In the genomic region with DNA sequence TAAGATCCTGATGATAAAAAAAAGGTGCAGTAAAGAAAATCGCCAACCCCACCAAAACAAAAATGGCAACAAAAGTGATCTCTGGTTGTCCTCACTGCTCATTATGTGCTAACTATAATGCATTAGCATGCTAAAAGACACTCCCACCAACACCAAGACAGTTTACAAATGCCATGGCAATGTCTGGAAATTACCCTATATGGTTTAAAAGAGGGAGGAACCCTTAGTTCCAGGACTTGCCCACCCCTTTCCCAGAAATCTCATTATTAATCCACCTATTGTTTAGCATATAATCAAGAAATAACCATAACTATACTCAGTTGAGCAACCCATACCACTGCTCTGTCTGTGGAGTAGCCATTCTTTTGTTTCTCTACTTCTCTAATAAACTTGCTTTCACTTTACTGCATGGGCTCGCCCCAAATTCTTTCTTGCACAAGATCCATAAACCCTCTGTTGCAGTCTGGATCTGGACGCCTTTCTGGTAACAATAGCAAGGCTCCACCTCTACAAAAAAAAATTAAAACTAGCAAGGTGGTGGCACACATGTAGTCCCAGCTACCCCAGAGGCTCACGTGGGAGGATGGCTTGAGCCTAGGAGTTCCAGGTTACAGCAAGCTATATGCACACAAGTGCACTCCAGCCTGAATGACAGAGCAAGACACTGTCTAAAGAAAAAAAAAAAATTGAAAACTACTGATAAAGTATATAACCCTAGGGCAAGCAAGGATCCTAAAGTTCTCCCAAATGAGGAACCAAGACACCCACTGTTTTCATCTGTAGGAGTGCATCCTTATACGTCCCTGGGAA, we compare ENCODE assay signal across 1 cellular context.
TF ChIP-seq lines count a peak whose summit lies in the region.

No MANE protein-coding gene starts in this region.

TF ChIP-seq in K562, 482 proteins besides CTCF, POLR2A, EP300 and RAD21 (continued from another document):
- TF ChIP-seq MYC (IDR thresholded peaks at IDR 0.05; ENCODE audit: low read depth, low read length), result peak; percentile 48; the same call in 1 of the 2 replicates
- TF ChIP-seq MYC (CRISPR knock-in tag; IDR thresholded peaks at IDR 0.05; ENCODE audit: borderline replicate concordance, low read depth), result no peak
- no peak for TF ChIP-seq POU5F1 (IDR thresholded peaks at IDR 0.05; ENCODE audit: borderline replicate concordance, low read depth, low read length, partially characterized antibody)
- TF ChIP-seq NR4A1 (CRISPR knock-in tag; IDR thresholded peaks at IDR 0.05), result no peak
- TF ChIP-seq NR4A1 (tag; IDR thresholded peaks at IDR 0.05), result no peak
- TF ChIP-seq, protein P1, sequence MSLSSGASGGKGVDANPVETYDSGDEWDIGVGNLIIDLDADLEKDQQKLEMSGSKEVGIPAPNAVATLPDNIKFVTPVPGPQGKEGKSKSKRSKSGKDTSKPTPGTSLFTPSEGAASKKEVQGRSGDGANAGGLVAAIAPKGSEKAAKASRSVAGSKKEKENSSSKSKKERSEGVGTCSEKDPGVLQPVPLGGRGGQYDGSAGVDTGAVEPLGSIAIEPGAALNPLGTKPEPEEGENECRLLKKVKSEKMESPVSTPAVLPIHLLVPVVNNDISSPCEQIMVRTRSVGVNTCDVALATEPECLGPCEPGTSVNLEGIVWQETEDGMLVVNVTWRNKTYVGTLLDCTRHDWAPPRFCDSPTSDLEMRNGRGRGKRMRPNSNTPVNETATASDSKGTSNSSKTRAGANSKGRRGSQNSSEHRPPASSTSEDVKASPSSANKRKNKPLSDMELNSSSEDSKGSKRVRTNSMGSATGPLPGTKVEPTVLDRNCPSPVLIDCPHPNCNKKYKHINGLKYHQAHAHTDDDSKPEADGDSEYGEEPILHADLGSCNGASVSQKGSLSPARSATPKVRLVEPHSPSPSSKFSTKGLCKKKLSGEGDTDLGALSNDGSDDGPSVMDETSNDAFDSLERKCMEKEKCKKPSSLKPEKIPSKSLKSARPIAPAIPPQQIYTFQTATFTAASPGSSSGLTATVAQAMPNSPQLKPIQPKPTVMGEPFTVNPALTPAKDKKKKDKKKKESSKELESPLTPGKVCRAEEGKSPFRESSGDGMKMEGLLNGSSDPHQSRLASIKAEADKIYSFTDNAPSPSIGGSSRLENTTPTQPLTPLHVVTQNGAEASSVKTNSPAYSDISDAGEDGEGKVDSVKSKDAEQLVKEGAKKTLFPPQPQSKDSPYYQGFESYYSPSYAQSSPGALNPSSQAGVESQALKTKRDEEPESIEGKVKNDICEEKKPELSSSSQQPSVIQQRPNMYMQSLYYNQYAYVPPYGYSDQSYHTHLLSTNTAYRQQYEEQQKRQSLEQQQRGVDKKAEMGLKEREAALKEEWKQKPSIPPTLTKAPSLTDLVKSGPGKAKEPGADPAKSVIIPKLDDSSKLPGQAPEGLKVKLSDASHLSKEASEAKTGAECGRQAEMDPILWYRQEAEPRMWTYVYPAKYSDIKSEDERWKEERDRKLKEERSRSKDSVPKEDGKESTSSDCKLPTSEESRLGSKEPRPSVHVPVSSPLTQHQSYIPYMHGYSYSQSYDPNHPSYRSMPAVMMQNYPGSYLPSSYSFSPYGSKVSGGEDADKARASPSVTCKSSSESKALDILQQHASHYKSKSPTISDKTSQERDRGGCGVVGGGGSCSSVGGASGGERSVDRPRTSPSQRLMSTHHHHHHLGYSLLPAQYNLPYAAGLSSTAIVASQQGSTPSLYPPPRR (CRISPR knock-in tag; IDR thresholded peaks at IDR 0.05; ENCODE audit: borderline replicate concordance), result no peak
- TF ChIP-seq GTF2F1 (IDR thresholded peaks at IDR 0.05; ENCODE audit: low read depth, low read length), result peak; percentile 87; the same call in 1 of the 2 replicates
- 0 out of 2 replicates have a peak, but pooled peaks have one; percentile 22 for TF ChIP-seq EP400 (IDR thresholded peaks at IDR 0.05)
- TF ChIP-seq SFPQ (IDR thresholded peaks at IDR 0.05; ENCODE audit: low read depth, low read length), result no peak
- TF ChIP-seq JUN (IDR thresholded peaks at IDR 0.05; ENCODE audit: borderline replicate concordance, low read depth, low read length), result no peak
- TF ChIP-seq JUN (CRISPR knock-in tag; IDR thresholded peaks at IDR 0.05; ENCODE audit: borderline replicate concordance), result no peak
- no peak for TF ChIP-seq SIN3B (IDR thresholded peaks at IDR 0.05; ENCODE audit: low read depth)
- TF ChIP-seq ZNF384 (IDR thresholded peaks at IDR 0.05; ENCODE audit: low read depth, low read length), result peak; percentile 78
- 0 out of 2 replicates have a peak, but pooled peaks have one; percentile 17 for TF ChIP-seq HDGF (IDR thresholded peaks at IDR 0.05)
- no peak for TF ChIP-seq MCM3 (IDR thresholded peaks at IDR 0.05)
- no peak for TF ChIP-seq SMARCE1 (IDR thresholded peaks at IDR 0.05)
- TF ChIP-seq NCOR1 (IDR thresholded peaks at IDR 0.05), result peak; percentile 44; the same call in 1 of the 2 replicates
